Comparison of ENCODE assay signal across 12 cellular contexts in genomic region chr21:44785620-44786344, GRCh38. TPM values are rescaled to one million over a fixed set of nuclear protein-coding genes. Genes with fewer than 3 reads are reported as not detected.
DNase-seq lines count a peak whose midpoint lies in the region; ATAC-seq and TF ChIP-seq lines count a peak whose summit lies in the region.
"Had no signal": no experiment of that assay in that cellular context is flagged by ENCODE, and none has a peak within 500 bp of the region (broad histone marks: within the 10 kb centered on the region; RNA-seq: fewer than 3 reads in every experiment).

No MANE protein-coding gene starts in this region.

- H3K79me2 ChIP-seq in GM23338 (replicated peaks; ENCODE audit: insufficient read depth) (peaks cover 99% of the 10 kb centered on the region), osteoblast (ENCODE audit: insufficient read depth, low read length) (peaks cover 90% of the 10 kb centered on the region)

- H3K4me2 ChIP-seq in GM23338 (no peak overlapping the region), osteoblast (ENCODE audit: insufficient read depth, low read length) (no peak overlapping the region)

- H3K27me3 Mint-ChIP-seq in GM23338 (ENCODE audit: insufficient read depth, low read depth, poor library complexity) = peaks cover 3% of the 10 kb centered on the region
- H3K27me3 Mint-ChIP-seq in activated T-helper 17 cell treated with anti-CD3 and anti-CD28 coated beads, Interleukin-2, amount 50 U/mL, for 72 hours = no peaks in the 10 kb centered on the region
- H3K27me3 Mint-ChIP-seq: stimulated activated naive CD8-positive, alpha-beta T cell treated with anti-CD3 and anti-CD28 coated beads, Interleukin-15, amount 100 ng/mL, for 72 hours had no signal

- H3K27ac ChIP-seq in GM23338 (ENCODE audit: low read depth) = 0 out of 2 replicates have a peak overlapping the region, but pooled peaks have one; percentile 69
- H3K27ac ChIP-seq in osteoblast (ENCODE audit: low read depth, low read length) = no peak overlapping the region
- no peak overlapping the region for H3K27ac ChIP-seq in brain microvascular endothelial cell
- H3K27ac ChIP-seq in heart left ventricle = no peak overlapping the region

- H3K9me3 Mint-ChIP-seq in GM23338 = no peaks in the 10 kb centered on the region
- H3K9me3 Mint-ChIP-seq in activated T-helper 17 cell treated with anti-CD3 and anti-CD28 coated beads, Interleukin-2, amount 50 U/mL, for 72 hours = no peaks in the 10 kb centered on the region
- H3K9me3 Mint-ChIP-seq: stimulated activated naive CD8-positive, alpha-beta T cell treated with anti-CD3 and anti-CD28 coated beads, Interleukin-15, amount 100 ng/mL, for 72 hours had no signal

- H2AFZ ChIP-seq in GM23338 (no peak overlapping the region), osteoblast (ENCODE audit: low read length) (no peak overlapping the region)

- ATAC-seq in GM23338 (no peak), heart left ventricle (no peak)
- ATAC-seq in activated T-helper 17 cell treated with anti-CD3 and anti-CD28 coated beads, Interleukin-2, amount 50 U/mL, for 72 hours (replicated peaks) = no peak
- ATAC-seq: GM12878; stimulated activated naive CD8-positive, alpha-beta T cell treated with anti-CD3 and anti-CD28 coated beads, Interleukin-15, amount 100 ng/mL, for 72 hours had no signal

- intact Hi-C loops in heart left ventricle (cut with DNase I) = no loop called here

- H3K4me1 Mint-ChIP-seq in GM23338 = no peaks in the 10 kb centered on the region
- peaks cover 11% of the 10 kb centered on the region for H3K4me1 Mint-ChIP-seq in activated T-helper 17 cell treated with anti-CD3 and anti-CD28 coated beads, Interleukin-2, amount 50 U/mL, for 72 hours

- H3K9me2 ChIP-seq in GM23338 (ENCODE audit: insufficient read depth) = no peaks in the 10 kb centered on the region

- H3K4me1 ChIP-seq in GM23338 (ENCODE audit: insufficient read depth) (no peaks in the 10 kb centered on the region), osteoblast (ENCODE audit: insufficient read depth, low read length) (peaks cover 8% of the 10 kb centered on the region), heart left ventricle (peaks cover 0 to 11% (median 0%) of the 10 kb centered on the region in 12 donors)

- H3F3A ChIP-seq in GM23338 (replicated peaks; ENCODE audit: low read depth) = no peaks in the 10 kb centered on the region

- DNase-seq in GM23338 (ENCODE audit: low spot score) (no peak), NCI-H2107 (lab: John Stamatoyannopoulos, UW) (peak; percentile 54), osteoblast (ENCODE audit: insufficient read length, low spot score, missing footprints) (peak; percentile 71), RKO (ENCODE audit: low spot score) (no peak), brain microvascular endothelial cell (no peak), heart left ventricle (no peak)
- DNase-seq: Calu3; H7; hypothalamus; stimulated activated naive CD8-positive, alpha-beta T cell treated with anti-CD3 and anti-CD28 coated beads, Interleukin-15, amount 100 ng/mL, for 72 hours had no signal

- H3K4me3 Mint-ChIP-seq in GM23338 = no peak overlapping the region
- no peak overlapping the region for H3K4me3 Mint-ChIP-seq in activated T-helper 17 cell treated with anti-CD3 and anti-CD28 coated beads, Interleukin-2, amount 50 U/mL, for 72 hours
- H3K4me3 Mint-ChIP-seq: stimulated activated naive CD8-positive, alpha-beta T cell treated with anti-CD3 and anti-CD28 coated beads, Interleukin-15, amount 100 ng/mL, for 72 hours had no signal

- no peak overlapping the region for H3K27ac Mint-ChIP-seq in GM23338
- H3K27ac Mint-ChIP-seq in activated T-helper 17 cell treated with anti-CD3 and anti-CD28 coated beads, Interleukin-2, amount 50 U/mL, for 72 hours = peak overlapping the region; percentile 30

- peaks cover 45% of the 10 kb centered on the region for H3K36me3 Mint-ChIP-seq in GM23338 (ENCODE audit: low read depth)
- H3K36me3 Mint-ChIP-seq in activated T-helper 17 cell treated with anti-CD3 and anti-CD28 coated beads, Interleukin-2, amount 50 U/mL, for 72 hours (ENCODE audit: low read depth) = peaks cover 76% of the 10 kb centered on the region

- no peak for TF ChIP-seq POLR2A in heart left ventricle (IDR thresholded peaks at IDR 0.05)

- 79 to 88% (median 84%) methylated on average over 14 of the region's 14 CpGs for WGBS in heart left ventricle, 4 donors

- H4K20me1 ChIP-seq in GM23338 (replicated peaks; ENCODE audit: insufficient read depth) (peaks cover 39% of the 10 kb centered on the region), osteoblast (ENCODE audit: insufficient read depth, low read length) (peaks cover 45% of the 10 kb centered on the region)

- H3K27me3 ChIP-seq in GM23338 (ENCODE audit: insufficient read depth) (no peaks in the 10 kb centered on the region), osteoblast (ENCODE audit: insufficient read depth, low read length) (no peaks in the 10 kb centered on the region), brain microvascular endothelial cell (replicated peaks) (no peaks in the 10 kb centered on the region), heart left ventricle (no peaks in the 10 kb centered on the region)

- H3K36me3 ChIP-seq in GM23338 (ENCODE audit: insufficient read depth) = peaks cover 5% of the 10 kb centered on the region
- peaks cover 18% of the 10 kb centered on the region for H3K36me3 ChIP-seq in osteoblast (ENCODE audit: insufficient read depth, low read length)
- H3K36me3 ChIP-seq in brain microvascular endothelial cell (replicated peaks) = peaks cover 2% of the 10 kb centered on the region
- peaks cover 0 to 32% (median 13%) of the 10 kb centered on the region in 9 donors for H3K36me3 ChIP-seq in heart left ventricle

- H3K4me3 ChIP-seq in GM23338 (no peak overlapping the region), osteoblast (ENCODE audit: insufficient read depth, low read length) (no peak overlapping the region), brain microvascular endothelial cell (ENCODE audit: low read depth, low read length) (no peak overlapping the region), heart left ventricle (no peak overlapping the region)
- H3K4me3 ChIP-seq: GM12878 had no signal

- in situ Hi-C loops in brain microvascular endothelial cell (cut with HindIII; ENCODE audit: low pct_ligation_motif_present, low sequenced_read_pairs) = no loop called here

- no peak for TF ChIP-seq CTCF in GM23338 (conservative IDR thresholded peaks at IDR 0.05; ENCODE audit: low read depth in 2 of 2)
- no peak for TF ChIP-seq CTCF in osteoblast (IDR thresholded peaks at IDR 0.05; ENCODE audit: extremely low read depth, low read depth, low read length)
- TF ChIP-seq CTCF in brain microvascular endothelial cell (IDR thresholded peaks at IDR 0.05; ENCODE audit: low read depth, low read length, missing control alignments) = no peak
- no peak for TF ChIP-seq CTCF in heart left ventricle (IDR thresholded peaks at IDR 0.05)

- H3K9me3 ChIP-seq in osteoblast (ENCODE audit: low read depth, low read length) (no peaks in the 10 kb centered on the region), heart left ventricle (no peaks in the 10 kb centered on the region)

TF ChIP-seq in GM23338, 12 proteins besides CTCF, POLR2A, EP300 and RAD21 (continues in another document):
- TF ChIP-seq EZH2 (IDR thresholded peaks at IDR 0.05; ENCODE audit: low read depth, unreplicated experiment) (no peak), ETS1 (IDR thresholded peaks at IDR 0.05) (no peak), ZNF331 (CRISPR knock-in tag; IDR thresholded peaks at IDR 0.05; ENCODE audit: low read depth) (no peak), NANOG (IDR thresholded peaks at IDR 0.05; ENCODE audit: borderline replicate concordance) (no peak), EZH2phosphoT487 (IDR thresholded peaks at IDR 0.05; ENCODE audit: unreplicated experiment) (no peak)

RNA-seq across cellular contexts. Expression of gene UBE2G2, which starts 15.8 kb away (rescaled TPM):
- 100 and 112 TPM in 2 replicates for total RNA-seq in GM23338 (2014; rRNA removed; shearing (Covaris generic))
- polyA plus RNA-seq in GM23338 (2016; fragmentation: Nextera tagmentation; extraction: Ambion mirVana) (55.0 and 66.4 TPM in 2 replicates), heart left ventricle (10 to 100 TPM; 44.3 to 60.0 TPM)
- total RNA-seq in activated T-helper 17 cell treated with anti-CD3 and anti-CD28 coated beads, Interleukin-2, amount 50 U/mL, for 72 hours = 100 to 1,000 TPM in 1 of 2 donors, 10 to 100 TPM in 1; 88.9 to 136 TPM
- total RNA-seq in osteoblast (75.3 and 94.3 TPM in 2 replicates), heart left ventricle (10 to 100 TPM; 57.4 to 84.4 (median 71.4) TPM)

RNA-seq across cellular contexts. Expression of gene SUMO3, which starts 32.1 kb away (rescaled TPM):
- total RNA-seq in GM23338 (2014; rRNA removed; shearing (Covaris generic)) = 91.9 and 103 TPM in 2 replicates
- polyA plus RNA-seq in GM23338 (2016; fragmentation: Nextera tagmentation; extraction: Ambion mirVana) = 90.6 and 90.8 TPM in 2 replicates
- total RNA-seq in activated T-helper 17 cell treated with anti-CD3 and anti-CD28 coated beads, Interleukin-2, amount 50 U/mL, for 72 hours = 10 to 100 TPM; 52.6 to 86.2 TPM
- total RNA-seq in osteoblast = 80.7 and 82.8 TPM in 2 replicates
- total RNA-seq in heart left ventricle = 10 to 100 TPM; 68.2 to 83.0 (median 78.1) TPM
- 100 to 1,000 TPM in 1 of 2 donors, 10 to 100 TPM in 1; 22.0 to 108 TPM for polyA plus RNA-seq in heart left ventricle

Comparison
In these comparisons a context has a peak if more than half of its experiments do, and no peak if none do; other contexts are left out.
1. DNase-seq: peak in NCI-H2107 (single experiment) and osteoblast (single experiment); none in GM23338 (single experiment), RKO (single experiment), brain microvascular endothelial cell (single experiment) and heart left ventricle (0 of 5).